9 cellular contexts compared by ENCODE assay signal in the genomic region with DNA sequence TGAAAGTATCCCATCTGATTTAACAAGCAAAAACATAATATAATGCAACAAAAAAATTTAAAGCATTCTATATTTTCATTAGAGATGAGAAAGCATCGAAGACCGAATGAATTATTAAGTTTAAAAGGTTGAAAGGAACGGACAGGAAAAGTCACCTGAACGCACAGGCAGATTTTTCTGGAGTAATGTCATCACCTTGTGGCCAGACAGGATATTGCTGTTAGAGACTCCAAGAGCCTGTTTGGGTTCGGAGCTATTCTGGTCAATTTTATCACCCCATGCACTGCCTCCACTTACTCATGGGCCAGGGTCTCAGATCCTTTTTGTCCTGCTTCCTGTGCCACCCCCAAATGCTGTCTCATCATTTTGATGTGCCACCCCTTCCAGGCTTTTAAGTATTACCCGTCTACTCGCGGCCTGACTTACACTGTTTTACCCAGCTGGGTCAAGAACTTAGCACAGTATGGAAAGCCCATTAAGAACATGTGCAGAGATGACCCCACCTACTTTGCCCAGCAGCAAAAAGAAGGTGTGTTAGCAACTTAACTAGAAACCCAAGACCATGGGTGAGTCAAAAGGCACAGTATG. TPM values are rescaled to one million over a fixed set of nuclear protein-coding genes. Genes with fewer than 3 reads are reported as not detected.
A peak's percentile ranks its signal among the peaks of the same experiment; 100 is the strongest.
DNase-seq lines count a peak whose midpoint lies in the region; ATAC-seq, FAIRE-seq and TF ChIP-seq lines count a peak whose summit lies in the region.
"Had no signal": no experiment of that assay in that cellular context is flagged by ENCODE, and none has a peak within 500 bp of the region (broad histone marks: within the 10 kb centered on the region; RNA-seq: fewer than 3 reads in every experiment).

No MANE protein-coding gene starts in this region.

- no peak for FAIRE-seq in urothelium cell line (lab: Jason Lieb, UNC)

- in situ Hi-C loops in GM23248 (cut with MboI) = no loop called here

- CTCF ChIA-PET in activated CD4-positive, alpha-beta T cell treated with anti-CD3 and anti-CD28 coated beads for 36 hours (lab: Charles Lee) = interaction anchor here (0.7 to 4.5 kb wide), 67 partner anchors 10 to 887 kb away, joined by 3 to 54 read pairs (median 5); a partner anchor contains a TSS

- DNase-seq in COR-L47 (lab: John Stamatoyannopoulos, UW) (peak; percentile 37), GM23248 (peak; percentile 62), NCI-H2171 treated with DMSO at 0.1 percent for 48 hours (lab: John Stamatoyannopoulos, UW) (peak; percentile 41), endodermal cell (peak; percentile 77), mucosa of gallbladder (ENCODE audit: low spot score) (peak; percentile 65), urothelium cell line (ENCODE audit: low spot score) (peak; percentile 77), foreskin melanocyte (no peak)
- DNase-seq in activated CD4-positive, alpha-beta T cell treated with anti-CD3 and anti-CD28 coated beads for 36 hours = peak; percentile 63

- no peaks in the 10 kb centered on the region for H3K36me3 Mint-ChIP-seq in activated CD4-positive, alpha-beta T cell treated with anti-CD3 and anti-CD28 coated beads for 36 hours (ENCODE audit: low read depth)
- no peaks in the 10 kb centered on the region for H3K36me3 Mint-ChIP-seq in endodermal cell (ENCODE audit: low read depth)

- no peak overlapping the region for H3K27ac ChIP-seq in GM23248
- no peak overlapping the region for H3K27ac ChIP-seq in endodermal cell (ENCODE audit: low read depth, low read length)

- intact Hi-C loops in activated CD4-positive, alpha-beta T cell treated with anti-CD3 and anti-CD28 coated beads for 36 hours (cut with DNase I, micrococcal nuclease) = loop anchor here (1.0 to 5.0 kb wide), 7 partner anchors 86 to 462 kb away; no protein-coding TSS in a partner anchor

- WGBS in GM23248 (ENCODE audit: low coverage in 1 of 2, low lambda C conversion rate in 2 of 2, missing lambda C conversion rate in 2 of 2), 2 experiments = 36 to 37% methylated on average over 8 of the region's 8 CpGs
- 43 to 57% methylated on average over 5 to 8 of the region's 8 CpGs for WGBS in endodermal cell (ENCODE audit: insufficient coverage in 1 of 2, insufficient read length in 1 of 2), 2 experiments

- H2AFZ ChIP-seq in GM23248 = no peak overlapping the region

- no peaks in the 10 kb centered on the region for H3K79me2 ChIP-seq in GM23248 (ENCODE audit: insufficient read depth)

- no peaks in the 10 kb centered on the region for H4K20me1 ChIP-seq in GM23248 (ENCODE audit: insufficient read depth)

- H3K4me3 ChIP-seq in GM23248 (no peak overlapping the region), endodermal cell (ENCODE audit: low read length) (no peak overlapping the region)

- H3K27me3 ChIP-seq in GM23248 (replicated peaks; ENCODE audit: insufficient read depth) = peaks cover 6% of the 10 kb centered on the region; the same call in 1 of the 2 replicates
- no peaks in the 10 kb centered on the region for H3K27me3 ChIP-seq in endodermal cell (ENCODE audit: control insufficient read depth, insufficient read depth, low read length, poor library complexity, severe bottlenecking)

- no peaks in the 10 kb centered on the region for H3K9me3 Mint-ChIP-seq in activated CD4-positive, alpha-beta T cell treated with anti-CD3 and anti-CD28 coated beads for 36 hours (ENCODE audit: low read depth)
- no peaks in the 10 kb centered on the region for H3K9me3 Mint-ChIP-seq in endodermal cell
- H3K9me3 Mint-ChIP-seq: T-helper 1 cell treated with Interleukin-12 subunit alpha and Interleukin-12 subunit beta and Interleukin-4 antibody, amounts not matched to agents 30 μg/mL and 1 μg/mL, for 36 hours had no signal

- peaks cover 2% of the 10 kb centered on the region for H3K27me3 Mint-ChIP-seq in activated CD4-positive, alpha-beta T cell treated with anti-CD3 and anti-CD28 coated beads for 36 hours
- H3K27me3 Mint-ChIP-seq in endodermal cell (ENCODE audit: insufficient read depth) = peaks cover 7% of the 10 kb centered on the region

- POLR2A ChIA-PET in activated CD4-positive, alpha-beta T cell treated with anti-CD3 and anti-CD28 coated beads for 36 hours (lab: Charles Lee) = interaction anchor here (0.6 to 1.0 kb wide), 3 partner anchors 17 to 216 kb away, joined by 3 read pairs; no protein-coding TSS in a partner anchor

- no peaks in the 10 kb centered on the region for H3F3A ChIP-seq in GM23248 (ENCODE audit: insufficient read depth)

- H3K27ac Mint-ChIP-seq in activated CD4-positive, alpha-beta T cell treated with anti-CD3 and anti-CD28 coated beads for 36 hours = no peak overlapping the region
- H3K27ac Mint-ChIP-seq in endodermal cell = no peak overlapping the region
- H3K27ac Mint-ChIP-seq: T-helper 1 cell treated with Interleukin-12 subunit alpha and Interleukin-12 subunit beta and Interleukin-4 antibody, amounts not matched to agents 30 μg/mL and 1 μg/mL, for 36 hours had no signal

- H3K9me2 ChIP-seq in GM23248 (ENCODE audit: insufficient read depth) = no peaks in the 10 kb centered on the region

- H3K36me3 ChIP-seq in GM23248 (ENCODE audit: low read depth) (no peaks in the 10 kb centered on the region), endodermal cell (ENCODE audit: control insufficient read depth, insufficient read depth, low read length) (no peaks in the 10 kb centered on the region)

- no peak overlapping the region for H3K4me2 ChIP-seq in GM23248 (ENCODE audit: unreplicated experiment)

- H3K4me3 Mint-ChIP-seq in activated CD4-positive, alpha-beta T cell treated with anti-CD3 and anti-CD28 coated beads for 36 hours = no peak overlapping the region
- H3K4me3 Mint-ChIP-seq in endodermal cell = no peak overlapping the region
- H3K4me3 Mint-ChIP-seq: T-helper 1 cell treated with Interleukin-12 subunit alpha and Interleukin-12 subunit beta and Interleukin-4 antibody, amounts not matched to agents 30 μg/mL and 1 μg/mL, for 36 hours had no signal

- H3K9ac ChIP-seq in GM23248 (no peak overlapping the region), endodermal cell (ENCODE audit: extremely low read depth, low read length, poor library complexity, severe bottlenecking) (no peak overlapping the region)

- peak; percentile 90 for TF ChIP-seq CTCF in endodermal cell (conservative IDR thresholded peaks at IDR 0.05)

- H3K4me1 Mint-ChIP-seq in activated CD4-positive, alpha-beta T cell treated with anti-CD3 and anti-CD28 coated beads for 36 hours = peaks cover 4% of the 10 kb centered on the region
- no peaks in the 10 kb centered on the region for H3K4me1 Mint-ChIP-seq in endodermal cell

- H3K4me1 ChIP-seq in GM23248 (ENCODE audit: insufficient read depth) (no peaks in the 10 kb centered on the region), endodermal cell (ENCODE audit: control insufficient read depth, insufficient read depth, low read length) (no peaks in the 10 kb centered on the region)

- peak; percentile 75 for ATAC-seq in activated CD4-positive, alpha-beta T cell treated with anti-CD3 and anti-CD28 coated beads for 36 hours

- H3K9me3 ChIP-seq in GM23248 (ENCODE audit: low read depth) (no peaks in the 10 kb centered on the region), endodermal cell (ENCODE audit: control insufficient read depth, low read length) (no peaks in the 10 kb centered on the region)

RNA-seq across cellular contexts. Expression of a gene that starts 27.3 kb away (rescaled TPM):
- total RNA-seq in GM23248 (2014; rRNA removed; shearing (Covaris generic)) = not detected in 2 replicates
- polyA plus RNA-seq in GM23248 (2016; fragmentation: Nextera tagmentation; extraction: Ambion mirVana) = not detected in 2 replicates
- not detected for total RNA-seq in activated CD4-positive, alpha-beta T cell treated with anti-CD3 and anti-CD28 coated beads for 36 hours
- total RNA-seq in endodermal cell (not detected), mucosa of gallbladder (not detected)
- not detected for polyA plus RNA-seq in endodermal cell (2013, experiment 1 of 2)
- not detected for polyA plus RNA-seq in endodermal cell (2013, experiment 2 of 2)

RNA-seq across cellular contexts. Expression of a gene that starts 49.0 kb away (rescaled TPM):
- not detected in 2 replicates for total RNA-seq in GM23248 (2014; rRNA removed; shearing (Covaris generic))
- polyA plus RNA-seq in GM23248 (2016; fragmentation: Nextera tagmentation; extraction: Ambion mirVana) = not detected in 2 replicates
- total RNA-seq in activated CD4-positive, alpha-beta T cell treated with anti-CD3 and anti-CD28 coated beads for 36 hours = not detected
- total RNA-seq in endodermal cell (not detected), mucosa of gallbladder (not detected)
- polyA plus RNA-seq in endodermal cell (2013, experiment 1 of 2) = not detected
- not detected for polyA plus RNA-seq in endodermal cell (2013, experiment 2 of 2)

RNA-seq across cellular contexts. Expression of a gene that starts 54.2 kb away (rescaled TPM):
- not detected in 2 replicates for total RNA-seq in GM23248 (2014; rRNA removed; shearing (Covaris generic))
- not detected in 2 replicates for polyA plus RNA-seq in GM23248 (2016; fragmentation: Nextera tagmentation; extraction: Ambion mirVana)
- total RNA-seq in activated CD4-positive, alpha-beta T cell treated with anti-CD3 and anti-CD28 coated beads for 36 hours = not detected
- total RNA-seq in endodermal cell (not detected), mucosa of gallbladder (not detected)
- polyA plus RNA-seq in endodermal cell (2013, experiment 1 of 2) = 0.50 TPM
- polyA plus RNA-seq in endodermal cell (2013, experiment 2 of 2) = 0.54 TPM
